Comparison of ENCODE assay signal across 14 cellular contexts in genomic region chr2:43294973-43295603, GRCh38.
DNase-seq lines count a peak whose midpoint lies in the region; ATAC-seq and TF ChIP-seq lines count a peak whose summit lies in the region.
"Had no signal": no experiment of that assay in that cellular context is flagged by ENCODE, and none has a peak within 500 bp of the region (broad histone marks: within the 10 kb centered on the region; RNA-seq: fewer than 3 reads in every experiment).

No MANE protein-coding gene starts in this region.

- no peak for ATAC-seq in natural killer cell
- ATAC-seq in natural killer cell treated with Interleukin-12 subunit alpha and Interleukin-12 subunit beta and Interleukin-15 and Interleukin-18, amount 100 ng/mL, for 72 hours, result no peak

- peaks cover 15% of the 10 kb centered on the region in 2 donors for H3K4me1 Mint-ChIP-seq in natural killer cell
- peaks cover 17 to 21% of the 10 kb centered on the region in 2 donors for H3K4me1 Mint-ChIP-seq in natural killer cell treated with Interleukin-12 subunit alpha and Interleukin-12 subunit beta and Interleukin-15 and Interleukin-18, amount 100 ng/mL, for 72 hours (ENCODE audit: low read depth in 2 of 2)

- POLR2A ChIA-PET in RWPE1 (lab: Yijun Ruan, JAX; ENCODE audit: low non-redundant PET), result no interaction called here

- H3K4me3 ChIP-seq in vagina, result no peak overlapping the region

- H3K36me3 ChIP-seq in vagina, result no peaks in the 10 kb centered on the region
- H3K36me3 ChIP-seq: brain microvascular endothelial cell had no signal

- H3K27ac ChIP-seq in RWPE1, result peak overlapping the region; percentile 61
- peak overlapping the region; percentile 89 for H3K27ac ChIP-seq in vagina

- CTCF ChIA-PET in RWPE1 (lab: Yijun Ruan, JAX), result interaction anchor here (0.7 kb wide), 1 partner anchor 444 kb away, joined by 3 read pairs; no protein-coding TSS in a partner anchor

- peaks cover 19% of the 10 kb centered on the region for H3K4me1 ChIP-seq in vagina

- intact Hi-C loops in natural killer cell (cut with micrococcal nuclease), result no loop called here
- intact Hi-C loops in vagina (cut with DNase I), result no loop called here

- H3K36me3 Mint-ChIP-seq in natural killer cell, result no peaks in the 10 kb centered on the region
- peaks cover 7% of the 10 kb centered on the region for H3K36me3 Mint-ChIP-seq in natural killer cell treated with Interleukin-12 subunit alpha and Interleukin-12 subunit beta and Interleukin-15 and Interleukin-18, amount 100 ng/mL, for 72 hours

- H3K4me3 Mint-ChIP-seq in natural killer cell, result no peak overlapping the region
- H3K4me3 Mint-ChIP-seq in natural killer cell treated with Interleukin-12 subunit alpha and Interleukin-12 subunit beta and Interleukin-15 and Interleukin-18, amount 100 ng/mL, for 72 hours, result no peak overlapping the region

- H3K27ac Mint-ChIP-seq in natural killer cell, result peak overlapping the region; percentile 14 to 83
- no peak overlapping the region for H3K27ac Mint-ChIP-seq in natural killer cell treated with Interleukin-12 subunit alpha and Interleukin-12 subunit beta and Interleukin-15 and Interleukin-18, amount 100 ng/mL, for 72 hours

- no peaks in the 10 kb centered on the region for H3K9me3 Mint-ChIP-seq in natural killer cell
- H3K9me3 Mint-ChIP-seq in natural killer cell treated with Interleukin-12 subunit alpha and Interleukin-12 subunit beta and Interleukin-15 and Interleukin-18, amount 100 ng/mL, for 72 hours, result no peaks in the 10 kb centered on the region
- H3K9me3 Mint-ChIP-seq: activated T-helper 17 cell treated with anti-CD3 and anti-CD28 coated beads, Interleukin-2, amount 50 U/mL, for 72 hours had no signal

- H3K9me3 ChIP-seq in vagina, result no peaks in the 10 kb centered on the region

- no peak for TF ChIP-seq CTCF in natural killer cell (IDR thresholded peaks at IDR 0.05)
- no peak for TF ChIP-seq CTCF in RWPE1 (conservative IDR thresholded peaks at IDR 0.05; ENCODE audit: low read depth)
- TF ChIP-seq CTCF in vagina (IDR thresholded peaks at IDR 0.05), result no peak

- no peaks in the 10 kb centered on the region for H3K27me3 ChIP-seq in vagina
- H3K27me3 ChIP-seq: brain microvascular endothelial cell had no signal

- no peak for TF ChIP-seq POLR2A in vagina (IDR thresholded peaks at IDR 0.05)

- DNase-seq in natural killer cell, result no peak
- no peak for DNase-seq in natural killer cell treated with Interleukin-12 subunit alpha and Interleukin-12 subunit beta and Interleukin-15 and Interleukin-18, amount 100 ng/mL, for 72 hours (ENCODE audit: low spot score)
- no peak for DNase-seq in RWPE1 (ENCODE audit: low spot score)
- DNase-seq in kidney tubule cell (ENCODE audit: low spot score), result peak; percentile 62
- DNase-seq in vagina (ENCODE audit: extremely low spot score in 2 of 2), result no peak
- no peak for DNase-seq in NCI-H345 treated with DMSO at 0.1 percent for 48 hours (lab: John Stamatoyannopoulos, UW; ENCODE audit: unreplicated experiment)
- DNase-seq in GM19240 (ENCODE audit: insufficient read length, low spot score), result no peak
- DNase-seq in NAMALWA (ENCODE audit: low spot score), result no peak
- DNase-seq: brain microvascular endothelial cell; C1 segment of cervical spinal cord; effector memory CD4-positive, alpha-beta T cell; NCI-H1417 treated with DMSO at 0.1 percent for 48 hours; NCI-H345 had no signal

- H3K27me3 Mint-ChIP-seq in natural killer cell (ENCODE audit: low read depth in 2 of 2), result no peaks in the 10 kb centered on the region
- no peaks in the 10 kb centered on the region for H3K27me3 Mint-ChIP-seq in natural killer cell treated with Interleukin-12 subunit alpha and Interleukin-12 subunit beta and Interleukin-15 and Interleukin-18, amount 100 ng/mL, for 72 hours
- H3K27me3 Mint-ChIP-seq: activated T-helper 17 cell treated with anti-CD3 and anti-CD28 coated beads, Interleukin-2, amount 50 U/mL, for 72 hours had no signal

Comparison
In these comparisons a context has a peak if more than half of its experiments do, and no peak if none do; other contexts are left out.
1. H3K27ac Mint-ChIP-seq: peak in natural killer cell (2 of 2); none in natural killer cell treated with Interleukin-12 subunit alpha and Interleukin-12 subunit beta and Interleukin-15 and Interleukin-18, amount 100 ng/mL, for 72 hours (0 of 2).